In the genomic region with DNA sequence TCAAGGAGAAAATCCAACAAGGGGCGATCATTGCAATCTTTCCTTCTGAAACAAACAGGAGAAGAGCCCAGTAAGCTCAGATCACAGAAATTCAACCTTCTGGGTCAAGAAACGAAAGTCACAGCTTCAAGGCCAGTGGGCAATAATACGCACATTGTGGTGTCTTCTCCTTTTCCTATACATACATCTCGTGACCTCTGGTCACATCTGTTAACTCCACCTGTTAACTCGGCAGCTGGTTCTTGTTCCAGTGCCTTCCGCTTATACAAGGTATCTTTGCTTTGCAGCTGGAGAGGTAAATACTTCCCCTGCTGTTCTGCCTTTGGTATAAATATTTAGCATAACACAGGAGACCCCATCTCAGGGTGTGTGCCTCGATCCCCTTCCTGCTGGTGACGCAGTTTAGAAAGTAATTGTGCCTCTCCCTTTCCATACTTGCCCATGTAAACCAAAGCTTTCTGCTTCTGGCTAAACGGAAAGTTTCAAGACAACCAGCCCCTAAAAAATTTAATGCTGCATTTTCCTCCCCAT, we compare ENCODE assay signal across 18 cellular contexts. TPM values are rescaled to one million over a fixed set of nuclear protein-coding genes. Genes with fewer than 3 reads are reported as not detected.
DNase-seq lines count a peak whose midpoint lies in the region; ATAC-seq, FAIRE-seq and TF ChIP-seq lines count a peak whose summit lies in the region.
"Had no signal": no experiment of that assay in that cellular context is flagged by ENCODE, and none has a peak within 500 bp of the region (broad histone marks: within the 10 kb centered on the region; RNA-seq: fewer than 3 reads in every experiment).

No MANE protein-coding gene starts in this region.

- peak overlapping the region in 1 of 2 experiments; percentile 31; a peak in 1 of 5 replicates for H3K4me3 Mint-ChIP-seq in H9
- H3K4me3 Mint-ChIP-seq in T-helper 2 cell treated with Interferon-gamma antibody and Interleukin-4, amounts not matched to agents 5 μg/mL and 100 μg/mL, for 36 hours = no peak overlapping the region
- H3K4me3 Mint-ChIP-seq: CD4-positive, CD25-positive, alpha-beta regulatory T cell; HFFc6 had no signal

- H3K4me1 ChIP-seq in H9 (ENCODE audit: insufficient read depth, low read length) (peaks cover 8% of the 10 kb centered on the region; the same call in 1 of the 2 replicates), GM12878 (ENCODE audit: control insufficient read depth, insufficient read depth, low read length) (no peaks in the 10 kb centered on the region), iPS-18a (ENCODE audit: control insufficient read depth, low read depth, low read length) (peaks cover 23% of the 10 kb centered on the region), esophagus muscularis mucosa (peaks cover 0 to 24% (median 10%) of the 10 kb centered on the region in 4 donors)

- no peaks in the 10 kb centered on the region for H3K79me1 ChIP-seq in H9 (ENCODE audit: insufficient read depth, low read depth, low read length, poor library complexity, severe bottlenecking)

- H3K27ac ChIP-seq in H9 (ENCODE audit: insufficient read length, low read depth, low read length) = no peak overlapping the region
- H3K27ac ChIP-seq in GM12878 (ENCODE audit: control insufficient read depth, insufficient read depth) = no peak overlapping the region
- H3K27ac ChIP-seq in iPS-18a (ENCODE audit: low read length) = no peak overlapping the region
- no peak overlapping the region for H3K27ac ChIP-seq in esophagus muscularis mucosa (replicated peaks in 1 of 4)
- H3K27ac ChIP-seq: GM23248, HL-60 had no signal

- no peak for FAIRE-seq in GM12878 (lab: Jason Lieb, UNC)
- FAIRE-seq: GM18507 had no signal

- H3K18ac ChIP-seq in H9 (ENCODE audit: insufficient read length, low read depth, low read length) = no peak overlapping the region

- H3K27me3 ChIP-seq in H9 (ENCODE audit: insufficient read depth, low read length) (no peaks in the 10 kb centered on the region), GM12878 (replicated peaks in 1 of 2; ENCODE audit: control insufficient read depth in 2 of 2, insufficient read depth in 2 of 2, low read length in 1 of 2) (no peaks in the 10 kb centered on the region; a peak in 1 of 4 replicates), iPS-18a (ENCODE audit: control insufficient read depth, insufficient read depth, low read length) (no peaks in the 10 kb centered on the region), esophagus muscularis mucosa (no peaks in the 10 kb centered on the region)
- H3K27me3 ChIP-seq: BLaER1 treated with 17β-estradiol and CSF1 and Interleukin-3, amounts not matched to agents 10 nM and 100 nM had no signal

- H3K56ac ChIP-seq in H9 (ENCODE audit: insufficient read length, low read depth, low read length) = no peak overlapping the region

- BruUV-seq in GM12878 (replicated peaks; lab: Mats Ljungman, UMichigan) = no TSS peak

- SMC1A ChIA-PET in GM12878 (lab: Charles Lee; ENCODE audit: uncharacterized antibody, unreplicated experiment) = no interaction called here

- no peak overlapping the region for H3K14ac ChIP-seq in H9 (ENCODE audit: insufficient read depth, low read length)

- in situ Hi-C loops in GM12878 (cut with MboI) = no loop called here

- peaks cover 19 to 27% of the 10 kb centered on the region in 2 experiments for H3K9me3 Mint-ChIP-seq in H9
- peaks cover 13% of the 10 kb centered on the region for H3K9me3 Mint-ChIP-seq in T-helper 2 cell treated with Interferon-gamma antibody and Interleukin-4, amounts not matched to agents 5 μg/mL and 100 μg/mL, for 36 hours

- no peak overlapping the region for H2BK15ac ChIP-seq in H9 (ENCODE audit: low read depth, low read length)

- no peak overlapping the region for H2BK20ac ChIP-seq in H9 (ENCODE audit: low read depth, low read length, poor library complexity, severe bottlenecking)

- H3K36me3 Mint-ChIP-seq in H9 (ENCODE audit: insufficient read depth in 1 of 3, low read depth in 3 of 3) = peaks cover 15 to 32% (median 27%) of the 10 kb centered on the region in 3 experiments
- no peaks in the 10 kb centered on the region for H3K36me3 Mint-ChIP-seq in T-helper 2 cell treated with Interferon-gamma antibody and Interleukin-4, amounts not matched to agents 5 μg/mL and 100 μg/mL, for 36 hours (ENCODE audit: low read depth)
- H3K36me3 Mint-ChIP-seq: CD4-positive, CD25-positive, alpha-beta regulatory T cell had no signal

- POLR2A ChIA-PET in GM12878 (lab: Charles Lee) = no interaction called here

- H2AFZ ChIP-seq in H9 (ENCODE audit: low read length) (no peak overlapping the region), GM12878 (ENCODE audit: control insufficient read depth, low read depth, low read length) (no peak overlapping the region)
- H2AFZ ChIP-seq: GM23248 had no signal

- peaks cover 4% of the 10 kb centered on the region; the same call in 1 of the 2 replicates for H3K27me3 Mint-ChIP-seq in H9 (ENCODE audit: low read depth)
- H3K27me3 Mint-ChIP-seq in T-helper 2 cell treated with Interferon-gamma antibody and Interleukin-4, amounts not matched to agents 5 μg/mL and 100 μg/mL, for 36 hours (ENCODE audit: low read depth) = no peaks in the 10 kb centered on the region
- H3K27me3 Mint-ChIP-seq: CD4-positive, CD25-positive, alpha-beta regulatory T cell had no signal

- H3K4me1 Mint-ChIP-seq in H9 = peaks cover 25 to 35% of the 10 kb centered on the region in 2 experiments
- H3K4me1 Mint-ChIP-seq in T-helper 2 cell treated with Interferon-gamma antibody and Interleukin-4, amounts not matched to agents 5 μg/mL and 100 μg/mL, for 36 hours (ENCODE audit: low read depth) = no peaks in the 10 kb centered on the region
- H3K4me1 Mint-ChIP-seq: CD4-positive, CD25-positive, alpha-beta regulatory T cell had no signal

- H3K23ac ChIP-seq in H9 (ENCODE audit: insufficient read length, low read depth, low read length) = no peak overlapping the region

- peak overlapping the region; percentile 62 to 88 (median 76); a peak in 5 of 7 replicates for H3K27ac Mint-ChIP-seq in H9
- no peak overlapping the region for H3K27ac Mint-ChIP-seq in T-helper 2 cell treated with Interferon-gamma antibody and Interleukin-4, amounts not matched to agents 5 μg/mL and 100 μg/mL, for 36 hours
- H3K27ac Mint-ChIP-seq: CD4-positive, CD25-positive, alpha-beta regulatory T cell; HFFc6 had no signal

- H3K79me2 ChIP-seq in H9 (ENCODE audit: insufficient read depth, low read length) (no peaks in the 10 kb centered on the region), GM12878 (ENCODE audit: control insufficient read depth, insufficient read depth, low read length) (no peaks in the 10 kb centered on the region)

- H2BK120ac ChIP-seq in H9 (ENCODE audit: low read depth, low read length, poor library complexity, severe bottlenecking) = no peak overlapping the region

- H2BK5ac ChIP-seq in H9 (ENCODE audit: insufficient read length, low read length) = no peak overlapping the region

- no peak for TF ChIP-seq RAD21 in GM12878 (IDR thresholded peaks at IDR 0.05; ENCODE audit: insufficient read depth, low read depth, low read length)

- no peak for TF ChIP-seq POLR2A in GM12878 (IDR thresholded peaks at IDR 0.05; ENCODE audit: low read depth, low read length)
- TF ChIP-seq POLR2A in esophagus muscularis mucosa (IDR thresholded peaks at IDR 0.05; ENCODE audit: low read depth) = no peak

- DNase-seq in H9 (peak; percentile 47), GM12878 (ENCODE audit: low read depth, low spot score) (no peak), SIG-M5 (lab: John Stamatoyannopoulos, UW) (no peak), esophagus muscularis mucosa (ENCODE audit: extremely low spot score) (no peak)
- DNase-seq in stimulated activated CD8-positive, alpha-beta memory T cell treated with anti-CD3 and anti-CD28 coated beads, Interleukin-4, amount 100 ng/mL, for 48 hours = no peak
- no peak for DNase-seq in T-helper 2 cell treated with Interferon-gamma antibody and Interleukin-4, amounts not matched to agents 5 μg/mL and 100 μg/mL, for 36 hours (ENCODE audit: low spot score)
- DNase-seq: AML-193; CD4-positive, CD25-positive, alpha-beta regulatory T cell; DMS53; GM23248; HCEC 1CT; HFFc6; IMR-90; KBM-7 had no signal

- CTCF ChIA-PET in GM12878 (lab: Yijun Ruan, JAX) = no interaction called here

- ATAC-seq in GM12878 = no peak

- no peak for TF ChIP-seq EP300 in GM12878 (IDR thresholded peaks at IDR 0.05; ENCODE audit: borderline replicate concordance in 1 of 2, control insufficient read depth in 1 of 2, low read depth in 2 of 2, low read length in 2 of 2)
- TF ChIP-seq EP300 in esophagus muscularis mucosa (IDR thresholded peaks at IDR 0.05) = no peak

- H3K4me2 ChIP-seq in H9 (ENCODE audit: insufficient read depth, insufficient read length, low read length) = no peak overlapping the region
- no peak overlapping the region for H3K4me2 ChIP-seq in GM12878 (ENCODE audit: control insufficient read depth, insufficient read depth)

- no peaks in the 10 kb centered on the region for H4K20me1 ChIP-seq in H9 (ENCODE audit: control insufficient read depth, insufficient read depth, insufficient read length)
- H4K20me1 ChIP-seq in GM12878 (ENCODE audit: control insufficient read depth, insufficient read depth) = no peaks in the 10 kb centered on the region
- H4K20me1 ChIP-seq: BLaER1 treated with 17β-estradiol and CSF1 and Interleukin-3, amounts not matched to agents 10 nM and 100 nM had no signal

- H4K8ac ChIP-seq in H9 (replicated peaks; ENCODE audit: insufficient read length, low read depth, low read length) = no peak overlapping the region

- H3K9ac ChIP-seq in H9 (ENCODE audit: extremely low read depth, insufficient read length, low read length) (no peak overlapping the region), GM12878 (ENCODE audit: control insufficient read depth, insufficient read depth, low read length) (no peak overlapping the region), iPS-18a (ENCODE audit: low read length) (no peak overlapping the region)
- H3K9ac ChIP-seq: BLaER1 treated with 17β-estradiol and CSF1 and Interleukin-3, amounts not matched to agents 10 nM and 100 nM; GM23248 had no signal

- H3K4ac ChIP-seq in H9 (ENCODE audit: low read depth, low read length) = no peak overlapping the region

- no CpG with 5 or more reads among the region's 9 CpGs for WGBS in H9 (ENCODE audit: extremely low coverage, insufficient read length, low lambda C conversion rate)
- 40% methylated on average over 9 of the region's 9 CpGs for WGBS in GM12878 (ENCODE audit: insufficient coverage, insufficient replicate concordance, low lambda C conversion rate, missing lambda C conversion rate)
- WGBS in esophagus muscularis mucosa = 87% methylated on average over 9 of the region's 9 CpGs

- H3T11ph ChIP-seq in H9 (ENCODE audit: low read length) = no peak overlapping the region

- TF ChIP-seq CTCF in H9 (conservative IDR thresholded peaks at IDR 0.05) (no peak), GM12878 (IDR thresholded peaks at IDR 0.05 in 2 of 3, conservative IDR thresholded peaks at IDR 0.05 in 1 of 3; ENCODE audit: control insufficient read depth in 2 of 3, extremely low read depth in 1 of 3, insufficient read depth in 1 of 3, low read depth in 3 of 3, low read length in 3 of 3) (no peak), esophagus muscularis mucosa (IDR thresholded peaks at IDR 0.05) (no peak)

- no peak overlapping the region for H4K5ac ChIP-seq in H9 (ENCODE audit: insufficient read length, low read depth, low read length)

- RAD21 ChIA-PET in GM12878 (lab: Charles Lee; ENCODE audit: unreplicated experiment) = no interaction called here

- H3K4me3 ChIP-seq in GM12878 (no peak overlapping the region), iPS-18a (ENCODE audit: low read length) (peak overlapping the region; percentile 9), esophagus muscularis mucosa (no peak overlapping the region)
- H3K4me3 ChIP-seq: BLaER1 treated with 17β-estradiol and CSF1 and Interleukin-3, amounts not matched to agents 10 nM and 100 nM; GM23248 had no signal

- no peak overlapping the region for H2BK12ac ChIP-seq in H9 (ENCODE audit: insufficient read length, low read depth, low read length)

- no peak overlapping the region for H2AK5ac ChIP-seq in H9 (ENCODE audit: insufficient read length, low read length)

- H3K9me3 ChIP-seq in H9 (ENCODE audit: control insufficient read depth, low read depth, low read length) (no peaks in the 10 kb centered on the region), GM12878 (replicated peaks; ENCODE audit: control insufficient read depth, insufficient read depth, low read length) (peaks cover 9% of the 10 kb centered on the region; the same call in 2 of the 3 replicates), iPS-18a (ENCODE audit: control insufficient read depth, low read depth, low read length) (peaks cover 13% of the 10 kb centered on the region), esophagus muscularis mucosa (peaks cover 8 to 19% (median 16%) of the 10 kb centered on the region in 4 donors)

- H3K36me3 ChIP-seq in GM12878 (ENCODE audit: control insufficient read depth in 2 of 2, insufficient read depth in 2 of 2, low read length in 1 of 2) = no peaks in the 10 kb centered on the region
- H3K36me3 ChIP-seq in iPS-18a (ENCODE audit: control insufficient read depth, low read depth, low read length) = no peaks in the 10 kb centered on the region
- H3K36me3 ChIP-seq in esophagus muscularis mucosa = peaks cover 10 to 41% (median 26%) of the 10 kb centered on the region in 4 donors

- intact Hi-C loops in GM12878 (cut with micrococcal nuclease; ENCODE audit: unreplicated experiment) = no loop called here
- intact Hi-C loops in esophagus muscularis mucosa (cut with DNase I) = no loop called here

- H3K23me2 ChIP-seq in H9 (ENCODE audit: insufficient read length, low read depth, low read length, poor library complexity, severe bottlenecking) = no peaks in the 10 kb centered on the region

- no peak overlapping the region for H4K91ac ChIP-seq in H9 (ENCODE audit: insufficient read length, low read depth, low read length)

RNA-seq across cellular contexts. Expression of gene CCDC149, which starts 45.0 kb away (rescaled TPM):
- 4.5 and 5.0 TPM in 2 replicates for total RNA-seq in H9 (2021)
- not detected in 2 replicates for total RNA-seq in GM12878 (2013; cell fraction: nucleolus; rRNA removed)
- not detected in 2 replicates for total RNA-seq in GM12878 (2014; rRNA removed)
- total RNA-seq in GM12878 (2014; rRNA removed; fragmentation: Illumina TruSeq; extraction: Trizol) = 0.04 TPM in 1 of 2 replicates, not detected in the other
- total RNA-seq in GM12878 (2021) = not detected in 2 replicates
- polyA plus RNA-seq in GM12878 (2011; ENCODE audit: low read depth) = not detected
- polyA plus RNA-seq in GM12878 (2011; rRNA removed) = 0.04 TPM in 1 of 2 replicates, not detected in the other
- polyA plus RNA-seq in GM12878 (2011; cell fraction: cytosol; rRNA removed) = 0.02 and 0.03 TPM in 2 replicates
- polyA plus RNA-seq in GM12878 (2011; cell fraction: nucleus; rRNA removed) = 0.22 TPM in 1 of 2 replicates, not detected in the other
- polyA plus RNA-seq in GM12878 (2012) = not detected in 2 replicates
- polyA plus RNA-seq in GM12878 (2014; fragmentation: Illumina TruSeq; extraction: Trizol) = 0.03 TPM in 1 of 2 replicates, not detected in the other
- not detected for polyA plus RNA-seq in GM12878 (2014; fragmentation: Nextera tagmentation; extraction: Ambion mirVana)
- polyA plus RNA-seq in GM12878 (2014; rRNA removed) = not detected in 2 replicates
- polyA plus RNA-seq in GM12878 (2016; fragmentation: Nextera tagmentation; extraction: Ambion mirVana) = not detected
- polyA minus RNA-seq in GM12878 (2011; rRNA and poly(A)+ RNA removed) = not detected in 2 replicates
- not detected in 2 replicates for polyA minus RNA-seq in GM12878 (2011; cell fraction: cytosol; rRNA and poly(A)+ RNA removed)
- polyA minus RNA-seq in GM12878 (2011; cell fraction: nucleus; rRNA and poly(A)+ RNA removed) = 0.10 TPM in 1 of 2 replicates, not detected in the other
- total RNA-seq in esophagus muscularis mucosa = 10 to 100 TPM; 21.0 to 37.9 (median 34.0) TPM
- total RNA-seq: CD4-positive, CD25-positive, alpha-beta regulatory T cell had no signal
- polyA plus RNA-seq: CD4-positive, CD25-positive, alpha-beta regulatory T cell had no signal
